ENCODE assay signal across 8 cellular contexts in genomic region chr17:67157732-67158639, GRCh38.
DNase-seq lines count a peak whose midpoint lies in the region; ATAC-seq, FAIRE-seq and TF ChIP-seq lines count a peak whose summit lies in the region.

No MANE protein-coding gene starts in this region.

- no peaks in the 10 kb centered on the region for H3K27me3 Mint-ChIP-seq in Calu3 (ENCODE audit: unreplicated experiment)

- no peak for FAIRE-seq in bronchial epithelial cell (lab: Jason Lieb, UNC)

- H3K4me3 Mint-ChIP-seq in Calu3 (ENCODE audit: low read depth, unreplicated experiment), result no peak overlapping the region

- no peak overlapping the region for H3K27ac Mint-ChIP-seq in Calu3 (ENCODE audit: unreplicated experiment)

- intact Hi-C loops in Calu3 (cut with micrococcal nuclease; ENCODE audit: unreplicated experiment) (loop anchor here (1.0 kb wide), 1 partner anchor 243 kb away; no protein-coding TSS in a partner anchor), sciatic nerve (cut with DNase I) (no loop called here)

- no peak overlapping the region for H3K4me3 ChIP-seq in GM12864 (ENCODE audit: low read depth, low read length)
- H3K4me3 ChIP-seq in bronchial epithelial cell (ENCODE audit: low read depth, low read length), result no peak overlapping the region

- H3K27me3 ChIP-seq in bronchial epithelial cell (ENCODE audit: control insufficient read depth, insufficient read depth, low read length), result no peaks in the 10 kb centered on the region

- peaks cover 8% of the 10 kb centered on the region for H3K4me1 Mint-ChIP-seq in Calu3 (ENCODE audit: low read depth, unreplicated experiment)

- no peaks in the 10 kb centered on the region for H3K9me3 Mint-ChIP-seq in Calu3 (ENCODE audit: low read depth, unreplicated experiment)

- H3K36me3 ChIP-seq in bronchial epithelial cell (ENCODE audit: control insufficient read depth, insufficient read depth, low read length), result peaks cover 4% of the 10 kb centered on the region

- no peaks in the 10 kb centered on the region for H3K36me3 Mint-ChIP-seq in Calu3 (ENCODE audit: insufficient read depth, unreplicated experiment)

- CTCF ChIA-PET in Calu3 (lab: Charles Lee), result interaction anchor here (0.6 to 0.9 kb wide), 2 partner anchors 18 to 31 kb away, joined by 3 read pairs; no protein-coding TSS in a partner anchor

- TF ChIP-seq CTCF in GM12864 (IDR thresholded peaks at IDR 0.05; ENCODE audit: low read depth, low read length, missing control alignments) (peak; percentile 31), bronchial epithelial cell (IDR thresholded peaks at IDR 0.05; ENCODE audit: insufficient read depth, low read length, severe bottlenecking) (peak; percentile 13), Calu3 (IDR thresholded peaks at IDR 0.05; ENCODE audit: unreplicated experiment) (no peak)

- DNase-seq in A172 (ENCODE audit: low spot score) (peak; percentile 42), GM12864 (ENCODE audit: low read depth) (no peak), NCI-H524 (lab: John Stamatoyannopoulos, UW) (peak; percentile 31 to 67), bronchial epithelial cell (ENCODE audit: low read depth) (peak; percentile 13), myocyte (ENCODE audit: low read depth) (peak; percentile 74), Calu3 (no peak), sciatic nerve (ENCODE audit: low spot score) (no peak)

- ATAC-seq in HG02588 (IDR thresholded peaks at IDR 0.05; ENCODE audit: unreplicated experiment), result no peak
- ATAC-seq in sciatic nerve, result no peak

- no TSS peak for BruUV-seq in Calu3 (replicated peaks; lab: Mats Ljungman, UMichigan)

Comparison
In these comparisons a context has a peak if more than half of its experiments do, and no peak if none do; other contexts are left out.
1. DNase-seq: peak in A172 (single experiment), NCI-H524 (2 of 2), bronchial epithelial cell (single experiment) and myocyte (single experiment); none in GM12864 (single experiment), Calu3 (single experiment) and sciatic nerve (single experiment).